ENCODE assay signal across 22 cellular contexts in the genomic region with DNA sequence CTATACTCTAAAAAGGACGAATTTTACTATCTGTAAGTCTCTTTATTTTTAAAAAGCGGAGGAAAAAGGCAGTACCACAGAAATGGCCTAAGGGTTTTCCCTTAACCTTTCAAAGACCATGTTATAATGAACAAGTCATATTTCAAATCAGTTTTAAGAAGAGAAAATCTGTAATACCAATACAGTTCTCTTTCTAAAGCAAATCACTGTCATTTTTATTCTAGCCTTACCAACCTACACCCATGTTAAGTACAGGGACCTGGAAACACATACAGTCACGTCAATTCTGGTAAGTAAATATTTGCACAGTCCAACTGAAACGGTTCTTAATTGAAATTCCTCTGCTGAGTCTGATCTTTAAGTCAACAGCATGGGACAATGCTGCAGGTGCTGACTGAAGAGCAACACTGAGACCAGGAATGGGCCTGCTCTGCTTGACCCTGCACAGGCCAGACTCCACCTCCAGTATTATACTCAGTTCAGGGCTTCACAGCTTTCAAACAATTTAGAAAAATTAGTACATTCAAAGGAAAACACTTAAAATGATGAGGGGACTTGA. TPM values are rescaled to one million over a fixed set of nuclear protein-coding genes. Genes with fewer than 3 reads are reported as not detected.
DNase-seq lines count a peak whose midpoint lies in the region; ATAC-seq and TF ChIP-seq lines count a peak whose summit lies in the region.
"Had no signal": no experiment of that assay in that cellular context is flagged by ENCODE, and none has a peak within 500 bp of the region (broad histone marks: within the 10 kb centered on the region; RNA-seq: fewer than 3 reads in every experiment).

No MANE protein-coding gene starts in this region.

- H3K36me3 ChIP-seq in hepatocyte (replicated peaks; ENCODE audit: insufficient read depth, low read depth) (no peaks in the 10 kb centered on the region), thyroid gland (peaks cover 32 to 39% of the 10 kb centered on the region in 2 donors)

- no peaks in the 10 kb centered on the region for H4K20me1 ChIP-seq in hepatocyte (ENCODE audit: insufficient read depth, poor library complexity, severe bottlenecking)

- 72% methylated on average over 4 of the region's 4 CpGs for WGBS in hepatocyte (ENCODE audit: low lambda C conversion rate, missing lambda C conversion rate)
- WGBS in thyroid gland, 2 donors = 61 to 66% methylated on average over 4 of the region's 4 CpGs

- no peaks in the 10 kb centered on the region for H3K9me3 ChIP-seq in hepatocyte (ENCODE audit: low read depth)
- H3K9me3 ChIP-seq in thyroid gland = no peaks in the 10 kb centered on the region
- H3K9me3 ChIP-seq: esophagus muscularis mucosa had no signal

- intact Hi-C loops in thyroid gland (cut with DNase I) = no loop called here

- H3K79me2 ChIP-seq in hepatocyte = peaks cover 40% of the 10 kb centered on the region

- H3K9me3 Mint-ChIP-seq in effector memory CD8-positive, alpha-beta T cell = no peaks in the 10 kb centered on the region
- H3K9me3 Mint-ChIP-seq: CD4-positive, alpha-beta memory T cell; stimulated activated memory B cell treated with anti-CD40 and anti-IgM and Interleukin-4, amounts not matched to agents 10 μg/mL and 1 μg/mL and 100 μg/mL, for 72 hours had no signal

- H3K4me1 Mint-ChIP-seq in effector memory CD8-positive, alpha-beta T cell (ENCODE audit: low read depth in 2 of 2) = peaks cover 0 to 5% of the 10 kb centered on the region in 2 donors

- no peak overlapping the region for H3K27ac Mint-ChIP-seq in effector memory CD8-positive, alpha-beta T cell
- H3K27ac Mint-ChIP-seq: stimulated activated memory B cell treated with anti-CD40 and anti-IgM and Interleukin-4, amounts not matched to agents 10 μg/mL and 1 μg/mL and 100 μg/mL, for 72 hours had no signal

- H3K4me1 ChIP-seq in hepatocyte (ENCODE audit: insufficient read depth) = peaks cover 6% of the 10 kb centered on the region
- H3K4me1 ChIP-seq in thyroid gland = peaks cover 0 to 8% of the 10 kb centered on the region in 2 donors
- H3K4me1 ChIP-seq: esophagus muscularis mucosa had no signal

- TF ChIP-seq POLR2A in thyroid gland (IDR thresholded peaks at IDR 0.05) = no peak

- H3K4me3 ChIP-seq in hepatocyte (no peak overlapping the region), thyroid gland (replicated peaks in 1 of 3) (no peak overlapping the region)
- H3K4me3 ChIP-seq: esophagus muscularis mucosa, GM12878, skin epidermis had no signal

- peak; percentile 78 for DNase-seq in SIG-M5 treated with dmso at 0.1 percent for 504 hours (lab: John Stamatoyannopoulos, UW; ENCODE audit: unreplicated experiment)
- no peak for DNase-seq in SIG-M5 (lab: John Stamatoyannopoulos, UW)
- DNase-seq in NCI-H345 treated with DMSO at 0.1 percent for 48 hours (lab: John Stamatoyannopoulos, UW; ENCODE audit: unreplicated experiment) = peak; percentile 5
- DNase-seq in hepatocyte (ENCODE audit: low spot score) = peak; percentile 51
- DNase-seq in thyroid gland = peak in 1 of 2 donors; percentile 27
- no peak for DNase-seq in stimulated activated CD4-positive, alpha-beta T cell treated with anti-CD3 and anti-CD28 coated beads, Interleukin-12 subunit alpha, Interleukin-12 subunit beta, amount 100 ng/mL, for 4 hours
- no peak for DNase-seq in effector memory CD8-positive, alpha-beta T cell
- no peak for DNase-seq in NK-92 (lab: John Stamatoyannopoulos, UW; ENCODE audit: unreplicated experiment)
- DNase-seq: activated naive CD4-positive, alpha-beta T cell treated with anti-CD3 and anti-CD28 coated beads, Interleukin-2, amount 50 U/mL, for 16 hours; CD4-positive, alpha-beta memory T cell; H7; MM.1S; NCI-H446; T-helper 1 cell; trophoblast cell had no signal

- H3K27me3 ChIP-seq in hepatocyte (no peaks in the 10 kb centered on the region), thyroid gland (no peaks in the 10 kb centered on the region)
- H3K27me3 ChIP-seq: esophagus muscularis mucosa had no signal

- H3K27ac ChIP-seq in hepatocyte = peak overlapping the region; percentile 33
- peak overlapping the region in 2 of 3 donors; percentile 43 to 60 for H3K27ac ChIP-seq in thyroid gland
- H3K27ac ChIP-seq: esophagus muscularis mucosa, skin epidermis had no signal

- H3K36me3 Mint-ChIP-seq in effector memory CD8-positive, alpha-beta T cell (ENCODE audit: insufficient read depth) = peaks cover 91% of the 10 kb centered on the region

- no peak for ATAC-seq in effector memory CD8-positive, alpha-beta T cell (replicated peaks)
- ATAC-seq: GM12878; stimulated activated memory B cell treated with anti-CD40 and anti-IgM and Interleukin-4, amounts not matched to agents 10 μg/mL and 1 μg/mL and 100 μg/mL, for 72 hours had no signal

- TF ChIP-seq CTCF in hepatocyte (IDR thresholded peaks at IDR 0.05; ENCODE audit: poor library complexity) (no peak), thyroid gland (IDR thresholded peaks at IDR 0.05) (no peak)

- H2AFZ ChIP-seq in hepatocyte = no peak overlapping the region

- peak overlapping the region; percentile 32 for H3K4me2 ChIP-seq in hepatocyte

- H3K9me2 ChIP-seq in hepatocyte (replicated peaks; ENCODE audit: insufficient read depth) = no peaks in the 10 kb centered on the region

- no peaks in the 10 kb centered on the region for H3K27me3 Mint-ChIP-seq in effector memory CD8-positive, alpha-beta T cell
- H3K27me3 Mint-ChIP-seq: CD4-positive, alpha-beta memory T cell; stimulated activated memory B cell treated with anti-CD40 and anti-IgM and Interleukin-4, amounts not matched to agents 10 μg/mL and 1 μg/mL and 100 μg/mL, for 72 hours had no signal

- no peak overlapping the region for H3K4me3 Mint-ChIP-seq in effector memory CD8-positive, alpha-beta T cell
- H3K4me3 Mint-ChIP-seq: CD4-positive, alpha-beta memory T cell; stimulated activated memory B cell treated with anti-CD40 and anti-IgM and Interleukin-4, amounts not matched to agents 10 μg/mL and 1 μg/mL and 100 μg/mL, for 72 hours had no signal

RNA-seq across cellular contexts. Expression of a gene that starts 20.2 kb away (rescaled TPM):
- total RNA-seq in hepatocyte = 76.8 and 82.9 TPM in 2 replicates
- polyA plus RNA-seq in hepatocyte = 61.5 and 65.9 TPM in 2 replicates
- total RNA-seq in thyroid gland = 100 to 1,000 TPM; 126 to 185 (median 166) TPM

RNA-seq across cellular contexts. Expression of a gene that starts 48.5 kb away (rescaled TPM):
- total RNA-seq in hepatocyte (24.9 and 26.7 TPM in 2 replicates), thyroid gland (10 to 100 TPM; 37.2 to 82.9 (median 59.5) TPM)
- 14.3 and 20.1 TPM in 2 replicates for polyA plus RNA-seq in hepatocyte

RNA-seq across cellular contexts. Expression of a gene that starts 48.6 kb away (rescaled TPM):
- total RNA-seq in hepatocyte (0.13 and 0.16 TPM in 2 replicates), thyroid gland (10 to 100 TPM in 1 of 4 donors, 1 to 10 TPM in 3; 1.5 to 11.2 (median 2.8) TPM)
- 0.12 and 0.31 TPM in 2 replicates for polyA plus RNA-seq in hepatocyte
- total RNA-seq: GM12878, HT1080 had no signal

RNA-seq across cellular contexts. Expression of a gene that starts 53.9 kb away (rescaled TPM):
- not detected in 2 replicates for total RNA-seq in hepatocyte
- polyA plus RNA-seq in hepatocyte = not detected in 2 replicates
- not detected for total RNA-seq in thyroid gland
- total RNA-seq: CD4-positive, alpha-beta memory T cell; dermis microvascular lymphatic vessel endothelial cell; esophagus muscularis mucosa; GM12878; H7; HT1080; omental fat pad had no signal
- polyA plus RNA-seq: CD4-positive, alpha-beta memory T cell; GM12878 had no signal

Comparison
In these comparisons a context has a peak if more than half of its experiments do, and no peak if none do; other contexts are left out.
1. DNase-seq: peak in SIG-M5 treated with dmso at 0.1 percent for 504 hours (single experiment), NCI-H345 treated with DMSO at 0.1 percent for 48 hours (single experiment) and hepatocyte (single experiment); none in SIG-M5 (single experiment), stimulated activated CD4-positive, alpha-beta T cell treated with anti-CD3 and anti-CD28 coated beads, Interleukin-12 subunit alpha, Interleukin-12 subunit beta, amount 100 ng/mL, for 4 hours (single experiment), effector memory CD8-positive, alpha-beta T cell (0 of 3) and NK-92 (single experiment).